ENCODE assay signal across 9 cellular contexts in the genomic region with DNA sequence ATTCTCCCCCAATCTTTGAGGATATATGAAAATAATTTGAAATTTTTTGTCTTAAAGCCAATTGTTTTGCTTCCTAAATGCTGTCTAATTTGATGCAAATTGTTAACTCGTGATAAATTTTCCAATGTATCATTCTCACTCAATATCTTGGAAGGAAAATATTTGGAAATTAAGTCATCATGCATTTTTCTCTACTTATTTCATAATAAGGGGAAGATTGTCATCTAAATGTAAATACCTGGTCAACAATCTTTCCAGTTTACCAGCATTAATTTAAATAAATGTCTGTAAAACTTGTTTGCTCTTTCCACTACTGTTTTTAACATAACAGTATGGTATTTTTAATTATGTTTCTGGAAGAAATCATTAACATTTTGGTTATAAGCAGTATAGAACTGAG.
"Had no signal": no experiment of that assay in that cellular context is flagged by ENCODE, and none has a peak within 500 bp of the region (broad histone marks: within the 10 kb centered on the region; RNA-seq: fewer than 3 reads in every experiment).

No MANE protein-coding gene starts in this region.

- H3K36me3 ChIP-seq: HAP-1 had no signal

- H3K27ac ChIP-seq: GM23248 had no signal

- H3K4me3 ChIP-seq: GM23248, GM23338, HAP-1 had no signal

- DNase-seq: GM23248, GOT3, H7, H9, HCEC 1CT, HFFc6 had no signal

- ATAC-seq: GM23338, HCT116 had no signal

- H2AFZ ChIP-seq: GM23248, GM23338 had no signal

- H3K9ac ChIP-seq: GM23248 had no signal
